30 cellular contexts compared by ENCODE assay signal in genomic region chr3:188135271-188135670, GRCh38.
"Had no signal": no experiment of that assay in that cellular context is flagged by ENCODE, and none has a peak within 500 bp of the region (broad histone marks: within the 10 kb centered on the region; RNA-seq: fewer than 3 reads in every experiment).

No MANE protein-coding gene starts in this region.

- H3K27me3 ChIP-seq: neural progenitor cell, ovary, sigmoid colon, thyroid gland, tibial nerve, upper lobe of left lung, vagina had no signal

- FAIRE-seq: small intestine, urothelium cell line had no signal

- H3K4me3 ChIP-seq: neural progenitor cell, ovary, psoas muscle, sigmoid colon, thoracic aorta, thyroid gland, tibial nerve, upper lobe of left lung, vagina had no signal

- H3K27me3 Mint-ChIP-seq: naive B cell; naive thymus-derived CD8-positive, alpha-beta T cell; natural killer cell treated with Interleukin-12 subunit alpha and Interleukin-12 subunit beta and Interleukin-15 and Interleukin-18, amount 100 ng/mL, for 72 hours; stimulated activated memory B cell treated with anti-CD40 and anti-IgM and Interleukin-4, amounts not matched to agents 10 μg/mL and 1 μg/mL and 100 μg/mL, for 72 hours; stimulated activated naive CD8-positive, alpha-beta T cell treated with anti-CD3 and anti-CD28 coated beads, Interleukin-15, amount 100 ng/mL, for 72 hours had no signal

- H3K9me3 ChIP-seq: ovary, psoas muscle, sigmoid colon, thoracic aorta, thyroid gland, tibial nerve, upper lobe of left lung, vagina had no signal

- H2AFZ ChIP-seq: neural progenitor cell, parathyroid adenoma had no signal

- H3K27ac ChIP-seq: neural progenitor cell, ovary, parathyroid adenoma, psoas muscle, sigmoid colon, thoracic aorta, thyroid gland, upper lobe of left lung, vagina had no signal

- H3K9me3 Mint-ChIP-seq: naive B cell; nephron progenitor cell; stimulated activated memory B cell treated with anti-CD40 and anti-IgM and Interleukin-4, amounts not matched to agents 10 μg/mL and 1 μg/mL and 100 μg/mL, for 72 hours had no signal

- ATAC-seq: naive thymus-derived CD8-positive, alpha-beta T cell; natural killer cell treated with Interleukin-12 subunit alpha and Interleukin-12 subunit beta and Interleukin-15 and Interleukin-18, amount 100 ng/mL, for 72 hours; psoas muscle; right cardiac atrium; stimulated activated memory B cell treated with anti-CD40 and anti-IgM and Interleukin-4, amounts not matched to agents 10 μg/mL and 1 μg/mL and 100 μg/mL, for 72 hours; stimulated activated naive CD8-positive, alpha-beta T cell treated with anti-CD3 and anti-CD28 coated beads, Interleukin-15, amount 100 ng/mL, for 72 hours; stimulated activated naive CD8-positive, alpha-beta T cell treated with anti-CD3 and anti-CD28 coated beads, Interleukin-15, Interleukin-2, amounts not matched to agents 100 U/mL and 50 U/mL, for 24 hours had no signal

- H3K4me2 ChIP-seq: neural progenitor cell had no signal

- DNase-seq: naive B cell; naive thymus-derived CD8-positive, alpha-beta T cell; nephron progenitor cell; occipital lobe; ovary; posterior cingulate gyrus; psoas muscle; right cardiac atrium; sigmoid colon; small intestine; stimulated activated CD4-positive, alpha-beta T cell treated with anti-CD3 and anti-CD28 coated beads, Interleukin-15, amount 100 ng/mL, for 24 hours; stimulated activated CD4-positive, alpha-beta T cell treated with anti-CD3 and anti-CD28 coated beads, Interleukin-2, amount 100 ng/mL, for 24 hours; stimulated activated CD4-positive, alpha-beta T cell treated with anti-CD3 and anti-CD28 coated beads, Interleukin-4, amount 100 ng/mL, for 1 hour; stimulated activated CD4-positive, alpha-beta T cell treated with anti-CD3 and anti-CD28 coated beads, Interleukin-4, amount 100 ng/mL, for 4 hours; stimulated activated CD8-positive, alpha-beta memory T cell treated with anti-CD3 and anti-CD28 coated beads, Interleukin-4, amount 100 ng/mL, for 48 hours; stimulated activated naive CD4-positive, alpha-beta T cell; stimulated activated naive CD8-positive, alpha-beta T cell treated with anti-CD3 and anti-CD28 coated beads, Interleukin-15, amount 100 ng/mL, for 72 hours; stimulated activated naive CD8-positive, alpha-beta T cell treated with anti-CD3 and anti-CD28 coated beads, Interleukin-15, Interleukin-2, amounts not matched to agents 100 U/mL and 50 U/mL, for 24 hours; thyroid gland; trophoblast cell; upper lobe of left lung had no signal

- H3K36me3 ChIP-seq: neural progenitor cell, ovary, sigmoid colon, thoracic aorta, thyroid gland, tibial nerve, upper lobe of left lung, vagina had no signal

- H3K4me1 ChIP-seq: parathyroid adenoma, psoas muscle, sigmoid colon, vagina had no signal

- H3K9ac ChIP-seq: neural progenitor cell, parathyroid adenoma had no signal

- H3K4me3 Mint-ChIP-seq: naive B cell; naive thymus-derived CD8-positive, alpha-beta T cell; natural killer cell treated with Interleukin-12 subunit alpha and Interleukin-12 subunit beta and Interleukin-15 and Interleukin-18, amount 100 ng/mL, for 72 hours; nephron progenitor cell; neural progenitor cell; stimulated activated memory B cell treated with anti-CD40 and anti-IgM and Interleukin-4, amounts not matched to agents 10 μg/mL and 1 μg/mL and 100 μg/mL, for 72 hours; stimulated activated naive CD8-positive, alpha-beta T cell treated with anti-CD3 and anti-CD28 coated beads, Interleukin-15, amount 100 ng/mL, for 72 hours had no signal

- H3K36me3 Mint-ChIP-seq: naive thymus-derived CD8-positive, alpha-beta T cell; natural killer cell treated with Interleukin-12 subunit alpha and Interleukin-12 subunit beta and Interleukin-15 and Interleukin-18, amount 100 ng/mL, for 72 hours; neural progenitor cell; stimulated activated memory B cell treated with anti-CD40 and anti-IgM and Interleukin-4, amounts not matched to agents 10 μg/mL and 1 μg/mL and 100 μg/mL, for 72 hours had no signal

- H3K79me2 ChIP-seq: parathyroid adenoma had no signal

- H3K27ac Mint-ChIP-seq: nephron progenitor cell; neural progenitor cell; progenitor cell of endocrine pancreas; stimulated activated memory B cell treated with anti-CD40 and anti-IgM and Interleukin-4, amounts not matched to agents 10 μg/mL and 1 μg/mL and 100 μg/mL, for 72 hours; stimulated activated naive CD8-positive, alpha-beta T cell treated with anti-CD3 and anti-CD28 coated beads, Interleukin-15, amount 100 ng/mL, for 72 hours had no signal
